Comparison of ENCODE assay signal across 11 cellular contexts in the genomic region with DNA sequence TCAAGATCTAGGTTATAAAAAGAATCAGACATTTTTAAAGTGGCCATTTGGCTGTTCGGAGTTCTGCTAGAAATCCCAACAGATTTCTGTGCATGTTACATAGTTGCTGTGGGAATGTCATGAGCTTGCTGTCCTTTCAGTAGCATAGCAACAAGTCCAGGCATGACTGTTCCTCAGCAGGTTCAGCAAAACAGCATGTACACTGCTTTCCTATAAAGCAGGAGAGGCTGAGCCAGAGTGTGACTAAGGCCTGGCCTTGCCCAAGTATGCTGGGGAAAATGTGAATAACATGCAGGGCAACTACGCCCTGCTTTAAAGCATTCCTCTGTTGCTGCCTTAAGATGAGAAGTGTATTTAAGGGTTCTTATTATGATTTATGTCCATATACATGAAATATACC.
DNase-seq lines count a peak whose midpoint lies in the region; ATAC-seq and TF ChIP-seq lines count a peak whose summit lies in the region.
"Had no signal": no experiment of that assay in that cellular context is flagged by ENCODE, and none has a peak within 500 bp of the region (broad histone marks: within the 10 kb centered on the region; RNA-seq: fewer than 3 reads in every experiment).

No MANE protein-coding gene starts in this region.

- peaks cover 10 to 21% of the 10 kb centered on the region in 2 donors for H3K9me3 Mint-ChIP-seq in activated naive CD4-positive, alpha-beta T cell treated with anti-CD3 and anti-CD28 coated beads, Interleukin-2, amount 50 U/mL, for 72 hours

- H3K4me3 ChIP-seq in choroid plexus epithelial cell (ENCODE audit: low read depth, low read length) (no peak overlapping the region), neuron (ENCODE audit: low read length) (no peak overlapping the region)

- H3K27me3 ChIP-seq in neuron (ENCODE audit: insufficient read depth, low read length): no peaks in the 10 kb centered on the region

- CTCF ChIA-PET in HEK293T (lab: Yijun Ruan, JAX): no interaction called here

- ATAC-seq in activated naive CD4-positive, alpha-beta T cell treated with anti-CD3 and anti-CD28 coated beads, Interleukin-2, amount 50 U/mL, for 72 hours: no peak
- ATAC-seq in HG02678 (IDR thresholded peaks at IDR 0.05; ENCODE audit: unreplicated experiment): no peak

- no peaks in the 10 kb centered on the region for H3K36me3 ChIP-seq in neuron (ENCODE audit: insufficient read depth, low read length)

- no peak for TF ChIP-seq CTCF in choroid plexus epithelial cell (conservative IDR thresholded peaks at IDR 0.05; ENCODE audit: low read depth, low read length)

- peak overlapping the region; percentile 36 for H2AFZ ChIP-seq in neuron (ENCODE audit: low read depth, low read length)

- H3K4me1 ChIP-seq in neuron (ENCODE audit: insufficient read depth, low read length): peaks cover 10% of the 10 kb centered on the region

- no peak overlapping the region for H3K27ac Mint-ChIP-seq in activated naive CD4-positive, alpha-beta T cell treated with anti-CD3 and anti-CD28 coated beads, Interleukin-2, amount 50 U/mL, for 72 hours

- DNase-seq in AG08395 (ENCODE audit: low spot score) (peak; percentile 2), LHCN-M2 (ENCODE audit: low read depth) (peak; percentile 97), choroid plexus epithelial cell (ENCODE audit: low read depth) (peak; percentile 41), pons (ENCODE audit: low spot score) (no peak), HEK293T (ENCODE audit: extremely low spot score) (no peak)
- no peak for DNase-seq in activated naive CD4-positive, alpha-beta T cell treated with anti-CD3 and anti-CD28 coated beads, Interleukin-2, amount 50 U/mL, for 72 hours (ENCODE audit: low spot score in 2 of 2)
- DNase-seq: AML-193; MM.1S; stimulated activated CD8-positive, alpha-beta memory T cell treated with anti-CD3 and anti-CD28 coated beads, Interleukin-4, amount 100 ng/mL, for 48 hours had no signal

- no peaks in the 10 kb centered on the region for H3K9me3 ChIP-seq in neuron (ENCODE audit: low read length)

- POLR2A ChIA-PET in HEK293T (lab: Yijun Ruan, JAX): no interaction called here

- peaks cover 4 to 6% of the 10 kb centered on the region in 2 donors for H3K36me3 Mint-ChIP-seq in activated naive CD4-positive, alpha-beta T cell treated with anti-CD3 and anti-CD28 coated beads, Interleukin-2, amount 50 U/mL, for 72 hours

TF ChIP-seq in HEK293T, 16 proteins besides CTCF, POLR2A, EP300 and RAD21:
- TF ChIP-seq ELF4 (IDR thresholded peaks at IDR 0.05): no peak
- no peak for TF ChIP-seq LEF1 (IDR thresholded peaks at IDR 0.05; ENCODE audit: borderline replicate concordance)
- TF ChIP-seq SP1 (IDR thresholded peaks at IDR 0.05): no peak
- TF ChIP-seq NFRKB (IDR thresholded peaks at IDR 0.05): no peak
- TF ChIP-seq BHLHE40 (IDR thresholded peaks at IDR 0.05; ENCODE audit: borderline replicate concordance): no peak
- TF ChIP-seq ZNF384 (IDR thresholded peaks at IDR 0.05): no peak
- TF ChIP-seq HDGF (IDR thresholded peaks at IDR 0.05; ENCODE audit: borderline replicate concordance): no peak
- TF ChIP-seq L3MBTL2 (conservative IDR thresholded peaks at IDR 0.05): no peak
- TF ChIP-seq FOXA1 (IDR thresholded peaks at IDR 0.05): no peak
- TF ChIP-seq PKNOX1 (IDR thresholded peaks at IDR 0.05): no peak
- no peak for TF ChIP-seq ARNT (IDR thresholded peaks at IDR 0.05)
- TF ChIP-seq SUZ12 (IDR thresholded peaks at IDR 0.05): no peak
- no peak for TF ChIP-seq CTBP1 (IDR thresholded peaks at IDR 0.05; ENCODE audit: borderline replicate concordance)
- TF ChIP-seq FOXK2 (IDR thresholded peaks at IDR 0.05): no peak
- TF ChIP-seq TARDBP (IDR thresholded peaks at IDR 0.05): no peak
- no peak for TF ChIP-seq FOXM1 (IDR thresholded peaks at IDR 0.05; ENCODE audit: borderline replicate concordance)

Comparison
In these comparisons a context has a peak if more than half of its experiments do, and no peak if none do; other contexts are left out.
1. DNase-seq: peak in AG08395 (single experiment), LHCN-M2 (single experiment) and choroid plexus epithelial cell (single experiment); none in pons (single experiment), activated naive CD4-positive, alpha-beta T cell treated with anti-CD3 and anti-CD28 coated beads, Interleukin-2, amount 50 U/mL, for 72 hours (0 of 2) and HEK293T (single experiment).